In the genomic region with DNA sequence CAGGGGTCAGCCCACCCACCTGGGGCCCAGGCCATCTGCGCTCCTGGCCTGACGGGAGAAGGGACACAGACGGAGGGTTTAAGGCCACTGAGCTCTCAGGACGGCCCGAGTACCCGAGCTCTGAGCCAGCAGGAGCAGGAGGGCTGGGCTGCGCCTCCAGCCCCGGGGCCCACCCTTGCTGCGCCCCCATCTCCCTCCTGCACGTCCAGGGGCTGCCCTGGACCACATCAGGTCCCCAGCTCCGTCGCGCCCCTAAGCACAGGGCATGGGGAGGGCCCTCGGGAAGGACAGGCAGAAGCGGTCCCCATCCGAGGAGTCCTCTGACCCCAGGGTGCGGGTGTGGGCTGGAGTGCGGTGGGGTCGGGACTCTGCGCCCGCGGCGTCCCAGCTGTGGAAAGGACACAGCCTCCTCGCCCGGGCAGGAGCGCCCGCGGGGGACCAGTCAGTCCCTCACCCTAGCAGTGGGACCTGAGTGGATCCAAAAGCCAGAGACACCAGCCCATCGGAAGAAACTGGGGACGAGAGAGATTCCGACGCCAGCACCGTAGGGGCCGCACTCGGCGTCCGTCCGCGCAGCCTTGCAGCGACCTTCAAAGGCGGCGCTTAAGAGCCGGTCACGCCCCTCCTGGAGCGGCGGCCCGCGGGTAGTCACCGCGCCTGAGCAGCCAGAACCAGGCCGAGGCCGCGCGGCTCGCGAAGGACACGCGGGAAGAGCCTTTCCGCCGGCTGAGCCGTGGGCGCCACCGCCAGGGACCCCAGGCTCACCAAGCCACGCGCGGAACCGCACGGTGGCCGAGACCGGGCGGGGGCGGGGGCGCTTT, we compare ENCODE assay signal across 1 cellular context.
TF ChIP-seq lines count a peak whose summit lies in the region.

No MANE protein-coding gene starts in this region.

TF ChIP-seq in HepG2, 621 proteins besides CTCF, POLR2A, EP300 and RAD21 (continued from another document and continues in another):
- TF ChIP-seq ZNF44 (CRISPR knock-in tag; IDR thresholded peaks at IDR 0.05) (no peak), ZNF768 (CRISPR knock-in tag; IDR thresholded peaks at IDR 0.05) (no peak), EEA1 (CRISPR knock-in tag; IDR thresholded peaks at IDR 0.05; ENCODE audit: borderline replicate concordance) (no peak), GTF2F1 (IDR thresholded peaks at IDR 0.05; ENCODE audit: low read length) (no peak), ZNF777 (CRISPR knock-in tag; IDR thresholded peaks at IDR 0.05) (peak; percentile 46; the same call in 1 of the 2 replicates), HES4 (CRISPR knock-in tag; IDR thresholded peaks at IDR 0.05; ENCODE audit: borderline replicate concordance) (0 out of 2 replicates have a peak, but pooled peaks have one; percentile 29), MEIS2 (CRISPR knock-in tag; IDR thresholded peaks at IDR 0.05) (no peak), SSRP1 (CRISPR knock-in tag; IDR thresholded peaks at IDR 0.05) (no peak), MTF2 (CRISPR knock-in tag; IDR thresholded peaks at IDR 0.05; ENCODE audit: borderline replicate concordance) (peak; percentile 92), SALL2 (CRISPR knock-in tag; IDR thresholded peaks at IDR 0.05) (no peak), REL (CRISPR knock-in tag; conservative IDR thresholded peaks at IDR 0.05) (no peak), GABPB1 (CRISPR knock-in tag; IDR thresholded peaks at IDR 0.05) (peak; percentile 43; the same call in 1 of the 2 replicates), SKI (IDR thresholded peaks at IDR 0.05; ENCODE audit: partially characterized antibody) (no peak), ZFY (CRISPR knock-in tag; IDR thresholded peaks at IDR 0.05) (peak; percentile 32; the same call in 1 of the 2 replicates), ELF4 (CRISPR knock-in tag; IDR thresholded peaks at IDR 0.05; ENCODE audit: borderline replicate concordance) (no peak), ARNTL (CRISPR knock-in tag; IDR thresholded peaks at IDR 0.05) (no peak), MBD4 (IDR thresholded peaks at IDR 0.05; ENCODE audit: borderline replicate concordance, low read length) (no peak), TOE1 (CRISPR knock-in tag; IDR thresholded peaks at IDR 0.05) (no peak), ELF1 (CRISPR knock-in tag; IDR thresholded peaks at IDR 0.05) (no peak), ZNF33B (CRISPR knock-in tag; IDR thresholded peaks at IDR 0.05) (no peak), IKZF1 (IDR thresholded peaks at IDR 0.05) (no peak), NBN (conservative IDR thresholded peaks at IDR 0.05) (no peak), ETV6 (CRISPR knock-in tag; conservative IDR thresholded peaks at IDR 0.05) (no peak), SALL1 (CRISPR knock-in tag; IDR thresholded peaks at IDR 0.05) (peak; percentile 29; the same call in 1 of the 2 replicates), PHF8 (CRISPR knock-in tag; IDR thresholded peaks at IDR 0.05) (no peak), ZNF83 (CRISPR knock-in tag; IDR thresholded peaks at IDR 0.05; ENCODE audit: borderline replicate concordance) (no peak), AKAP8 (CRISPR knock-in tag; IDR thresholded peaks at IDR 0.05) (no peak), ZNF549 (CRISPR knock-in tag; IDR thresholded peaks at IDR 0.05) (no peak), RNF2 (conservative IDR thresholded peaks at IDR 0.05; ENCODE audit: low read depth) (peak; percentile 55; the same call in 1 of the 2 replicates), ZNF709 (CRISPR knock-in tag; IDR thresholded peaks at IDR 0.05) (no peak), MAFG (CRISPR knock-in tag; IDR thresholded peaks at IDR 0.05) (no peak), TBX2 (CRISPR knock-in tag; IDR thresholded peaks at IDR 0.05; ENCODE audit: borderline replicate concordance) (0 out of 2 replicates have a peak, but pooled peaks have one; percentile 22), ZNF496 (CRISPR knock-in tag; IDR thresholded peaks at IDR 0.05; ENCODE audit: insufficient replicate concordance) (no peak), MLLT10 (CRISPR knock-in tag; IDR thresholded peaks at IDR 0.05) (no peak), ATRX (CRISPR knock-in tag; IDR thresholded peaks at IDR 0.05; ENCODE audit: borderline replicate concordance) (no peak), ZNF550 (CRISPR knock-in tag; IDR thresholded peaks at IDR 0.05; ENCODE audit: borderline replicate concordance) (no peak), ZNF251 (CRISPR knock-in tag; IDR thresholded peaks at IDR 0.05) (no peak), NR2C2 (CRISPR knock-in tag; IDR thresholded peaks at IDR 0.05; ENCODE audit: borderline replicate concordance) (no peak), THYN1 (CRISPR knock-in tag; IDR thresholded peaks at IDR 0.05; ENCODE audit: borderline replicate concordance, low read depth) (no peak), RFXANK (CRISPR knock-in tag; IDR thresholded peaks at IDR 0.05) (no peak), HCFC1 (IDR thresholded peaks at IDR 0.05; ENCODE audit: low read depth, low read length) (no peak), PLRG1 (conservative IDR thresholded peaks at IDR 0.05) (no peak)
- TF ChIP-seq, protein P1, sequence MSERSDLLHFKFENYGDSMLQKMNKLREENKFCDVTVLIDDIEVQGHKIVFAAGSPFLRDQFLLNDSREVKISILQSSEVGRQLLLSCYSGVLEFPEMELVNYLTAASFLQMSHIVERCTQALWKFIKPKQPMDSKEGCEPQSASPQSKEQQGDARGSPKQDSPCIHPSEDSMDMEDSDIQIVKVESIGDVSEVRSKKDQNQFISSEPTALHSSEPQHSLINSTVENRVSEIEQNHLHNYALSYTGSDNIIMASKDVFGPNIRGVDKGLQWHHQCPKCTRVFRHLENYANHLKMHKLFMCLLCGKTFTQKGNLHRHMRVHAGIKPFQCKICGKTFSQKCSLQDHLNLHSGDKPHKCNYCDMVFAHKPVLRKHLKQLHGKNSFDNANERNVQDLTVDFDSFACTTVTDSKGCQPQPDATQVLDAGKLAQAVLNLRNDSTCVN (CRISPR knock-in tag; IDR thresholded peaks at IDR 0.05; ENCODE audit: borderline replicate concordance) = no peak
- TF ChIP-seq, protein P2, sequence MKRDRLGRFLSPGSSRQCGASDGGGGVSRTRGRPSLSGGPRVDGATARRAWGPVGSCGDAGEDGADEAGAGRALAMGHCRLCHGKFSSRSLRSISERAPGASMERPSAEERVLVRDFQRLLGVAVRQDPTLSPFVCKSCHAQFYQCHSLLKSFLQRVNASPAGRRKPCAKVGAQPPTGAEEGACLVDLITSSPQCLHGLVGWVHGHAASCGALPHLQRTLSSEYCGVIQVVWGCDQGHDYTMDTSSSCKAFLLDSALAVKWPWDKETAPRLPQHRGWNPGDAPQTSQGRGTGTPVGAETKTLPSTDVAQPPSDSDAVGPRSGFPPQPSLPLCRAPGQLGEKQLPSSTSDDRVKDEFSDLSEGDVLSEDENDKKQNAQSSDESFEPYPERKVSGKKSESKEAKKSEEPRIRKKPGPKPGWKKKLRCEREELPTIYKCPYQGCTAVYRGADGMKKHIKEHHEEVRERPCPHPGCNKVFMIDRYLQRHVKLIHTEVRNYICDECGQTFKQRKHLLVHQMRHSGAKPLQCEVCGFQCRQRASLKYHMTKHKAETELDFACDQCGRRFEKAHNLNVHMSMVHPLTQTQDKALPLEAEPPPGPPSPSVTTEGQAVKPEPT (CRISPR knock-in tag; IDR thresholded peaks at IDR 0.05; ENCODE audit: low read depth) = no peak
- TF ChIP-seq, protein P3, sequence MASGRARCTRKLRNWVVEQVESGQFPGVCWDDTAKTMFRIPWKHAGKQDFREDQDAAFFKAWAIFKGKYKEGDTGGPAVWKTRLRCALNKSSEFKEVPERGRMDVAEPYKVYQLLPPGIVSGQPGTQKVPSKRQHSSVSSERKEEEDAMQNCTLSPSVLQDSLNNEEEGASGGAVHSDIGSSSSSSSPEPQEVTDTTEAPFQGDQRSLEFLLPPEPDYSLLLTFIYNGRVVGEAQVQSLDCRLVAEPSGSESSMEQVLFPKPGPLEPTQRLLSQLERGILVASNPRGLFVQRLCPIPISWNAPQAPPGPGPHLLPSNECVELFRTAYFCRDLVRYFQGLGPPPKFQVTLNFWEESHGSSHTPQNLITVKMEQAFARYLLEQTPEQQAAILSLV (CRISPR knock-in tag; IDR thresholded peaks at IDR 0.05; ENCODE audit: borderline replicate concordance) = no peak
- TF ChIP-seq, protein P4, sequence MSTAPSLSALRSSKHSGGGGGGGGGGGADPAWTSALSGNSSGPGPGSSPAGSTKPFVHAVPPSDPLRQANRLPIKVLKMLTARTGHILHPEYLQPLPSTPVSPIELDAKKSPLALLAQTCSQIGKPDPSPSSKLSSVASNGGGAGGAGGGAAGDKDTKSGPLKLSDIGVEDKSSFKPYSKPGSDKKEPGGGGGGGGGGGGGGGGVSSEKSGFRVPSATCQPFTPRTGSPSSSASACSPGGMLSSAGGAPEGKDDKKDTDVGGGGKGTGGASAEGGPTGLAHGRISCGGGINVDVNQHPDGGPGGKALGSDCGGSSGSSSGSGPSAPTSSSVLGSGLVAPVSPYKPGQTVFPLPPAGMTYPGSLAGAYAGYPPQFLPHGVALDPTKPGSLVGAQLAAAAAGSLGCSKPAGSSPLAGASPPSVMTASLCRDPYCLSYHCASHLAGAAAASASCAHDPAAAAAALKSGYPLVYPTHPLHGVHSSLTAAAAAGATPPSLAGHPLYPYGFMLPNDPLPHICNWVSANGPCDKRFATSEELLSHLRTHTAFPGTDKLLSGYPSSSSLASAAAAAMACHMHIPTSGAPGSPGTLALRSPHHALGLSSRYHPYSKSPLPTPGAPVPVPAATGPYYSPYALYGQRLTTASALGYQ (CRISPR knock-in tag; IDR thresholded peaks at IDR 0.05) = no peak
- TF ChIP-seq, protein P5, sequence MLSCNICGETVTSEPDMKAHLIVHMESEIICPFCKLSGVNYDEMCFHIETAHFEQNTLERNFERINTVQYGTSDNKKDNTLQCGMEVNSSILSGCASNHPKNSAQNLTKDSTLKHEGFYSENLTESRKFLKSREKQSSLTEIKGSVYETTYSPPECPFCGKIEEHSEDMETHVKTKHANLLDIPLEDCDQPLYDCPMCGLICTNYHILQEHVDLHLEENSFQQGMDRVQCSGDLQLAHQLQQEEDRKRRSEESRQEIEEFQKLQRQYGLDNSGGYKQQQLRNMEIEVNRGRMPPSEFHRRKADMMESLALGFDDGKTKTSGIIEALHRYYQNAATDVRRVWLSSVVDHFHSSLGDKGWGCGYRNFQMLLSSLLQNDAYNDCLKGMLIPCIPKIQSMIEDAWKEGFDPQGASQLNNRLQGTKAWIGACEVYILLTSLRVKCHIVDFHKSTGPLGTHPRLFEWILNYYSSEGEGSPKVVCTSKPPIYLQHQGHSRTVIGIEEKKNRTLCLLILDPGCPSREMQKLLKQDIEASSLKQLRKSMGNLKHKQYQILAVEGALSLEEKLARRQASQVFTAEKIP (CRISPR knock-in tag; IDR thresholded peaks at IDR 0.05; ENCODE audit: borderline replicate concordance) = no peak
- TF ChIP-seq, protein P6, sequence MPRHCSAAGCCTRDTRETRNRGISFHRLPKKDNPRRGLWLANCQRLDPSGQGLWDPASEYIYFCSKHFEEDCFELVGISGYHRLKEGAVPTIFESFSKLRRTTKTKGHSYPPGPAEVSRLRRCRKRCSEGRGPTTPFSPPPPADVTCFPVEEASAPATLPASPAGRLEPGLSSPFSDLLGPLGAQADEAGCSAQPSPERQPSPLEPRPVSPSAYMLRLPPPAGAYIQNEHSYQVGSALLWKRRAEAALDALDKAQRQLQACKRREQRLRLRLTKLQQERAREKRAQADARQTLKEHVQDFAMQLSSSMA (CRISPR knock-in tag; IDR thresholded peaks at IDR 0.05) = peak; percentile 96
- TF ChIP-seq, protein P7, sequence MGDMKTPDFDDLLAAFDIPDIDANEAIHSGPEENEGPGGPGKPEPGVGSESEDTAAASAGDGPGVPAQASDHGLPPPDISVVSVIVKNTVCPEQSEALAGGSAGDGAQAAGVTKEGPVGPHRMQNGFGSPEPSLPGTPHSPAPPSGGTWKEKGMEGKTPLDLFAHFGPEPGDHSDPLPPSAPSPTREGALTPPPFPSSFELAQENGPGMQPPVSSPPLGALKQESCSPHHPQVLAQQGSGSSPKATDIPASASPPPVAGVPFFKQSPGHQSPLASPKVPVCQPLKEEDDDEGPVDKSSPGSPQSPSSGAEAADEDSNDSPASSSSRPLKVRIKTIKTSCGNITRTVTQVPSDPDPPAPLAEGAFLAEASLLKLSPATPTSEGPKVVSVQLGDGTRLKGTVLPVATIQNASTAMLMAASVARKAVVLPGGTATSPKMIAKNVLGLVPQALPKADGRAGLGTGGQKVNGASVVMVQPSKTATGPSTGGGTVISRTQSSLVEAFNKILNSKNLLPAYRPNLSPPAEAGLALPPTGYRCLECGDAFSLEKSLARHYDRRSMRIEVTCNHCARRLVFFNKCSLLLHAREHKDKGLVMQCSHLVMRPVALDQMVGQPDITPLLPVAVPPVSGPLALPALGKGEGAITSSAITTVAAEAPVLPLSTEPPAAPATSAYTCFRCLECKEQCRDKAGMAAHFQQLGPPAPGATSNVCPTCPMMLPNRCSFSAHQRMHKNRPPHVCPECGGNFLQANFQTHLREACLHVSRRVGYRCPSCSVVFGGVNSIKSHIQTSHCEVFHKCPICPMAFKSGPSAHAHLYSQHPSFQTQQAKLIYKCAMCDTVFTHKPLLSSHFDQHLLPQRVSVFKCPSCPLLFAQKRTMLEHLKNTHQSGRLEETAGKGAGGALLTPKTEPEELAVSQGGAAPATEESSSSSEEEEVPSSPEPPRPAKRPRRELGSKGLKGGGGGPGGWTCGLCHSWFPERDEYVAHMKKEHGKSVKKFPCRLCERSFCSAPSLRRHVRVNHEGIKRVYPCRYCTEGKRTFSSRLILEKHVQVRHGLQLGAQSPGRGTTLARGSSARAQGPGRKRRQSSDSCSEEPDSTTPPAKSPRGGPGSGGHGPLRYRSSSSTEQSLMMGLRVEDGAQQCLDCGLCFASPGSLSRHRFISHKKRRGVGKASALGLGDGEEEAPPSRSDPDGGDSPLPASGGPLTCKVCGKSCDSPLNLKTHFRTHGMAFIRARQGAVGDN (CRISPR knock-in tag; IDR thresholded peaks at IDR 0.05) = peak; percentile 73
- TF ChIP-seq, protein P8, sequence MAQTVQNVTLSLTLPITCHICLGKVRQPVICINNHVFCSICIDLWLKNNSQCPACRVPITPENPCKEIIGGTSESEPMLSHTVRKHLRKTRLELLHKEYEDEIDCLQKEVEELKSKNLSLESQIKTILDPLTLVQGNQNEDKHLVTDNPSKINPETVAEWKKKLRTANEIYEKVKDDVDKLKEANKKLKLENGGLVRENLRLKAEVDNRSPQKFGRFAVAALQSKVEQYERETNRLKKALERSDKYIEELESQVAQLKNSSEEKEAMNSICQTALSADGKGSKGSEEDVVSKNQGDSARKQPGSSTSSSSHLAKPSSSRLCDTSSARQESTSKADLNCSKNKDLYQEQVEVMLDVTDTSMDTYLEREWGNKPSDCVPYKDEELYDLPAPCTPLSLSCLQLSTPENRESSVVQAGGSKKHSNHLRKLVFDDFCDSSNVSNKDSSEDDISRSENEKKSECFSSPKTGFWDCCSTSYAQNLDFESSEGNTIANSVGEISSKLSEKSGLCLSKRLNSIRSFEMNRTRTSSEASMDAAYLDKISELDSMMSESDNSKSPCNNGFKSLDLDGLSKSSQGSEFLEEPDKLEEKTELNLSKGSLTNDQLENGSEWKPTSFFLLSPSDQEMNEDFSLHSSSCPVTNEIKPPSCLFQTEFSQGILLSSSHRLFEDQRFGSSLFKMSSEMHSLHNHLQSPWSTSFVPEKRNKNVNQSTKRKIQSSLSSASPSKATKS (CRISPR knock-in tag; IDR thresholded peaks at IDR 0.05) = no peak
- TF ChIP-seq, protein P9, sequence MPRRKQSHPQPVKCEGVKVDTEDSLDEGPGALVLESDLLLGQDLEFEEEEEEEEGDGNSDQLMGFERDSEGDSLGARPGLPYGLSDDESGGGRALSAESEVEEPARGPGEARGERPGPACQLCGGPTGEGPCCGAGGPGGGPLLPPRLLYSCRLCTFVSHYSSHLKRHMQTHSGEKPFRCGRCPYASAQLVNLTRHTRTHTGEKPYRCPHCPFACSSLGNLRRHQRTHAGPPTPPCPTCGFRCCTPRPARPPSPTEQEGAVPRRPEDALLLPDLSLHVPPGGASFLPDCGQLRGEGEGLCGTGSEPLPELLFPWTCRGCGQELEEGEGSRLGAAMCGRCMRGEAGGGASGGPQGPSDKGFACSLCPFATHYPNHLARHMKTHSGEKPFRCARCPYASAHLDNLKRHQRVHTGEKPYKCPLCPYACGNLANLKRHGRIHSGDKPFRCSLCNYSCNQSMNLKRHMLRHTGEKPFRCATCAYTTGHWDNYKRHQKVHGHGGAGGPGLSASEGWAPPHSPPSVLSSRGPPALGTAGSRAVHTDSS (CRISPR knock-in tag; conservative IDR thresholded peaks at IDR 0.05) = no peak
